ENCODE assay signal across 27 cellular contexts in genomic region chr15:101310508-101310907, GRCh38.
"Had no signal": no experiment of that assay in that cellular context is flagged by ENCODE, and none has a peak within 500 bp of the region (broad histone marks: within the 10 kb centered on the region; RNA-seq: fewer than 3 reads in every experiment).

No MANE protein-coding gene starts in this region.

- H3K4me1 ChIP-seq: breast epithelium, SJSA1 had no signal

- H3K27me3 ChIP-seq: breast epithelium, MG63, SJSA1 had no signal

- H3K4me3 ChIP-seq: breast epithelium, MG63, SJSA1 had no signal

- H3K27ac ChIP-seq: breast epithelium, SJSA1 had no signal

- ATAC-seq: activated CD8-positive, alpha-beta T cell treated with anti-CD3 and anti-CD28 coated beads, Interleukin-2, amount 10 ng/mL, durations not matched to agents 7 days and 5 days; Panc1; SK-N-SH treated with all-trans-retinoic acid at 6 μM for 48 hours had no signal

- H3K36me3 ChIP-seq: breast epithelium, SJSA1 had no signal

- H3K9me3 ChIP-seq: breast epithelium, MG63, SJSA1 had no signal

- DNase-seq: activated CD4-positive, alpha-beta T cell treated with anti-CD3 and anti-CD28 coated beads for 48 hours; activated CD4-positive, alpha-beta T cell treated with anti-CD3 and anti-CD28 coated beads, Interleukin-2, amount 50 U/mL, for 4 hours; activated CD4-positive, CD25-positive, alpha-beta regulatory T cell treated with anti-CD3 and anti-CD28 coated beads, Interleukin-2, amount 50 U/mL, for 72 hours; activated CD8-positive, alpha-beta memory T cell treated with anti-CD3 and anti-CD28 coated beads, Interleukin-2, amount 50 U/mL, for 48 hours; activated CD8-positive, alpha-beta T cell treated with anti-CD3 and anti-CD28 coated beads, Interleukin-2, amount 10 ng/mL, durations not matched to agents 7 days and 5 days; activated naive CD4-positive, alpha-beta T cell; activated T-cell treated with anti-CD3 and anti-CD28 coated beads, Interleukin-2, amount 50 U/mL, for 48 hours; aorta; MG63; MV-4-11; NCI-H1092 treated with DMSO at 0.1 percent for 48 hours; NCI-H1417 treated with DMSO at 0.1 percent for 48 hours; NCI-H1694; NCI-H2029; NCI-H2107; NCI-H345; NCI-H510A; NCI-H69; NK-92 treated with Interleukin-12 subunit alpha and Interleukin-12 subunit beta, amount 100 ng/mL, for 24 hours; OCI-M1; RPMI8226; SHP77; SW 1271 had no signal
